In genomic region chr3:34483290-34483887, GRCh38 we compare ENCODE assay signal across 16 cellular contexts.
A peak's percentile ranks its signal among the peaks of the same experiment; 100 is the strongest.
DNase-seq lines count a peak whose midpoint lies in the region; TF ChIP-seq lines count a peak whose summit lies in the region.
"Had no signal": no experiment of that assay in that cellular context is flagged by ENCODE, and none has a peak within 500 bp of the region (broad histone marks: within the 10 kb centered on the region; RNA-seq: fewer than 3 reads in every experiment).

No MANE protein-coding gene starts in this region.

- H3K9me2 ChIP-seq in Loucy (replicated peaks; ENCODE audit: low read depth, low read length) = no peaks in the 10 kb centered on the region

- H3K27ac ChIP-seq in coronary artery (no peak overlapping the region), smooth muscle cell (ENCODE audit: low read depth) (no peak overlapping the region)

- peak overlapping the region; percentile 83 for H2AFZ ChIP-seq in Loucy (ENCODE audit: low read length)
- H2AFZ ChIP-seq in smooth muscle cell (ENCODE audit: low read depth) = peak overlapping the region; percentile 33

- WGBS in smooth muscle cell (ENCODE audit: low lambda C conversion rate) = 82% methylated on average over 1 of the region's 1 CpG

- no peaks in the 10 kb centered on the region for H3K36me3 ChIP-seq in Loucy (ENCODE audit: insufficient read depth, low read length)
- no peaks in the 10 kb centered on the region for H3K36me3 ChIP-seq in smooth muscle cell (ENCODE audit: low read depth)

- DNase-seq in activated CD4-positive, alpha-beta T cell treated with anti-CD3 and anti-CD28 coated beads, Interleukin-2, amount 10 ng/mL, durations not matched to agents 7 days and 5 days = no peak
- no peak for DNase-seq in activated CD4-positive, alpha-beta T cell treated with anti-CD3 and anti-CD28 coated beads for 48 hours
- DNase-seq in coronary artery (ENCODE audit: low spot score) (no peak), smooth muscle cell (lab: John Stamatoyannopoulos, UW; ENCODE audit: unreplicated experiment) (no peak), amygdala (lab: John Stamatoyannopoulos, UW) (no peak), GM10266 (ENCODE audit: extremely low spot score) (no peak), pons (ENCODE audit: low spot score) (no peak)
- DNase-seq: activated CD4-positive, CD25-positive, alpha-beta regulatory T cell; H7; NCI-H1105 treated with DMSO at 0.1 percent for 48 hours; NCI-H226; stimulated activated naive B cell treated with anti-CD40 and anti-IgM and Interleukin-4, amounts not matched to agents 10 μg/mL and 1 μg/mL and 100 μg/mL, for 72 hours; SW 1271 had no signal

- no peaks in the 10 kb centered on the region for H4K20me1 ChIP-seq in Loucy (ENCODE audit: insufficient read depth, low read length, poor library complexity, severe bottlenecking)
- H4K20me1 ChIP-seq in smooth muscle cell (ENCODE audit: low read depth) = no peaks in the 10 kb centered on the region

- H3K4me3 ChIP-seq in Loucy (ENCODE audit: low read length, poor library complexity, severe bottlenecking) (peak overlapping the region; percentile 64), coronary artery (peak overlapping the region; percentile 56), smooth muscle cell (peak overlapping the region; percentile 1)
- H3K4me3 ChIP-seq: lung had no signal

- H3K27me3 ChIP-seq in Loucy (ENCODE audit: insufficient read depth, low read length, poor library complexity, severe bottlenecking) = no peaks in the 10 kb centered on the region
- H3K27me3 ChIP-seq in smooth muscle cell (ENCODE audit: low read depth) = no peaks in the 10 kb centered on the region

- H3K9me3 Mint-ChIP-seq in activated CD4-positive, alpha-beta T cell treated with anti-CD3 and anti-CD28 coated beads, Interleukin-2, amount 10 ng/mL, durations not matched to agents 7 days and 5 days = no peaks in the 10 kb centered on the region
- H3K9me3 Mint-ChIP-seq: stimulated activated naive B cell treated with anti-CD40 and anti-IgM and Interleukin-4, amounts not matched to agents 10 μg/mL and 1 μg/mL and 100 μg/mL, for 72 hours had no signal

- peak overlapping the region; percentile 77 for H3K4me2 ChIP-seq in Loucy (ENCODE audit: low read depth, low read length, poor library complexity, severe bottlenecking)
- H3K4me2 ChIP-seq in smooth muscle cell = peak overlapping the region; percentile 1

- peak overlapping the region; percentile 26 for H3K9ac ChIP-seq in Loucy (ENCODE audit: low read depth, low read length, poor library complexity, severe bottlenecking)
- no peak overlapping the region for H3K9ac ChIP-seq in smooth muscle cell (ENCODE audit: low read depth)

- H3F3A ChIP-seq in Loucy (ENCODE audit: low read depth) (no peaks in the 10 kb centered on the region), smooth muscle cell (ENCODE audit: low read depth) (no peaks in the 10 kb centered on the region)

- H3K4me1 ChIP-seq in Loucy (ENCODE audit: insufficient read depth, low read length, poor library complexity, severe bottlenecking) = peaks cover 9% of the 10 kb centered on the region
- no peaks in the 10 kb centered on the region for H3K4me1 ChIP-seq in smooth muscle cell (ENCODE audit: low read depth)

- CTCF ChIA-PET in activated CD4-positive, alpha-beta T cell treated with anti-CD3 and anti-CD28 coated beads, Interleukin-2, amount 10 ng/mL, durations not matched to agents 7 days and 5 days (lab: Charles Lee) = no interaction called here

- TF ChIP-seq CTCF in Loucy (conservative IDR thresholded peaks at IDR 0.05; ENCODE audit: low read length) (no peak), coronary artery (IDR thresholded peaks at IDR 0.05) (no peak), smooth muscle cell (IDR thresholded peaks at IDR 0.05; ENCODE audit: borderline replicate concordance, insufficient read depth, poor library complexity, severe bottlenecking) (no peak), GM10266 (IDR thresholded peaks at IDR 0.05; ENCODE audit: control insufficient read depth, insufficient read depth, low read depth, missing control alignments) (no peak)

- no peak overlapping the region for H3K27ac Mint-ChIP-seq in activated CD4-positive, alpha-beta T cell treated with anti-CD3 and anti-CD28 coated beads, Interleukin-2, amount 10 ng/mL, durations not matched to agents 7 days and 5 days
- H3K27ac Mint-ChIP-seq: IgD-negative memory B cell; stimulated activated naive B cell treated with anti-CD40 and anti-IgM and Interleukin-4, amounts not matched to agents 10 μg/mL and 1 μg/mL and 100 μg/mL, for 72 hours had no signal

- no peaks in the 10 kb centered on the region for H3K79me2 ChIP-seq in Loucy (ENCODE audit: insufficient read depth, low read length)
- H3K79me2 ChIP-seq in smooth muscle cell (ENCODE audit: low read depth) = no peaks in the 10 kb centered on the region

- POLR2A ChIA-PET in activated CD4-positive, alpha-beta T cell treated with anti-CD3 and anti-CD28 coated beads, Interleukin-2, amount 10 ng/mL, durations not matched to agents 7 days and 5 days (lab: Charles Lee) = no interaction called here

- no peaks in the 10 kb centered on the region for H3K27me3 Mint-ChIP-seq in activated CD4-positive, alpha-beta T cell treated with anti-CD3 and anti-CD28 coated beads, Interleukin-2, amount 10 ng/mL, durations not matched to agents 7 days and 5 days
- H3K27me3 Mint-ChIP-seq: IgD-negative memory B cell; stimulated activated naive B cell treated with anti-CD40 and anti-IgM and Interleukin-4, amounts not matched to agents 10 μg/mL and 1 μg/mL and 100 μg/mL, for 72 hours had no signal

- H3K4me1 Mint-ChIP-seq in activated CD4-positive, alpha-beta T cell treated with anti-CD3 and anti-CD28 coated beads, Interleukin-2, amount 10 ng/mL, durations not matched to agents 7 days and 5 days = peaks cover 3% of the 10 kb centered on the region

- H3K36me3 Mint-ChIP-seq in activated CD4-positive, alpha-beta T cell treated with anti-CD3 and anti-CD28 coated beads, Interleukin-2, amount 10 ng/mL, durations not matched to agents 7 days and 5 days (ENCODE audit: low read depth) = no peaks in the 10 kb centered on the region
- H3K36me3 Mint-ChIP-seq: stimulated activated naive B cell treated with anti-CD40 and anti-IgM and Interleukin-4, amounts not matched to agents 10 μg/mL and 1 μg/mL and 100 μg/mL, for 72 hours had no signal

- H3K9me3 ChIP-seq in Loucy (ENCODE audit: insufficient read depth, low read depth, low read length) (no peaks in the 10 kb centered on the region), smooth muscle cell (replicated peaks; ENCODE audit: low read depth) (no peaks in the 10 kb centered on the region)

- H3K4me3 Mint-ChIP-seq in activated CD4-positive, alpha-beta T cell treated with anti-CD3 and anti-CD28 coated beads, Interleukin-2, amount 10 ng/mL, durations not matched to agents 7 days and 5 days = peak overlapping the region; percentile 45
- H3K4me3 Mint-ChIP-seq: stimulated activated naive B cell treated with anti-CD40 and anti-IgM and Interleukin-4, amounts not matched to agents 10 μg/mL and 1 μg/mL and 100 μg/mL, for 72 hours had no signal

Comparison
In these comparisons a context has a peak if more than half of its experiments do, and no peak if none do; other contexts are left out.
1. H3K4me3 ChIP-seq: peak in every context shown above with its lines; median percentile 64 in Loucy; 56 in coronary artery; 1 in smooth muscle cell.